ENCODE assay signal across 25 cellular contexts in genomic region chr19:7458675-7459074, GRCh38. TPM values are rescaled to one million over a fixed set of nuclear protein-coding genes. Genes with fewer than 3 reads are reported as not detected.
"Had no signal": no experiment of that assay in that cellular context is flagged by ENCODE, and none has a peak within 500 bp of the region (broad histone marks: within the 10 kb centered on the region; RNA-seq: fewer than 3 reads in every experiment).

No MANE protein-coding gene starts in this region.

- H3K27me3 ChIP-seq: hepatocyte, ovary, suprapubic skin, tibial artery, upper lobe of right lung had no signal

- H3K9me3 ChIP-seq: left ventricle myocardium inferior, ovary, prostate gland, suprapubic skin, thoracic aorta, tibial artery, upper lobe of right lung had no signal

- H3K4me3 ChIP-seq: hepatocyte, left ventricle myocardium inferior, lung, ovary, prostate gland, smooth muscle cell, suprapubic skin, thoracic aorta, tibial artery, upper lobe of right lung had no signal

- H3K4me3 Mint-ChIP-seq: mesothelial cell of epicardium; naive thymus-derived CD4-positive, alpha-beta T cell; natural killer cell treated with Interleukin-12 subunit alpha and Interleukin-12 subunit beta and Interleukin-15 and Interleukin-18, amount 100 ng/mL, for 72 hours; stimulated activated naive CD8-positive, alpha-beta T cell treated with anti-CD3 and anti-CD28 coated beads, Interleukin-15, Interleukin-2, amounts not matched to agents 100 ng/mL and 50 ng/mL, for 24 hours had no signal

- H3K4me1 ChIP-seq: left ventricle myocardium inferior, prostate gland, suprapubic skin, tibial artery, upper lobe of right lung had no signal

- H3K27ac ChIP-seq: hepatocyte, left ventricle myocardium inferior, ovary, prostate gland, suprapubic skin, thoracic aorta, tibial artery, upper lobe of right lung had no signal

- ATAC-seq: naive thymus-derived CD4-positive, alpha-beta T cell; natural killer cell treated with Interleukin-12 subunit alpha and Interleukin-12 subunit beta and Interleukin-15 and Interleukin-18, amount 100 ng/mL, for 72 hours; right cardiac atrium; upper lobe of right lung had no signal

- H3K36me3 ChIP-seq: ovary had no signal

- H3K4me2 ChIP-seq: hepatocyte, smooth muscle cell had no signal

- DNase-seq: islet precursor cell; left ventricle myocardium inferior; mesendoderm; naive thymus-derived CD4-positive, alpha-beta T cell; ovary; retina; right cardiac atrium; stimulated activated CD4-positive, alpha-beta T cell treated with anti-CD3 and anti-CD28 coated beads, Interleukin-1b, Interleukin-23, amount 100 ng/mL, for 48 hours; stimulated activated CD4-positive, alpha-beta T cell treated with anti-CD3 and anti-CD28 coated beads, Interleukin-2, amount 100 ng/mL, for 48 hours; stimulated activated CD4-positive, alpha-beta T cell treated with anti-CD3 and anti-CD28 coated beads, Interleukin-4, amount 100 ng/mL, for 4 hours; stimulated activated CD8-positive, alpha-beta memory T cell treated with anti-CD3 and anti-CD28 coated beads, Interleukin-4, amount 100 ng/mL, for 48 hours; stimulated activated naive CD4-positive, alpha-beta T cell; tibial artery; trophoblast cell; upper lobe of right lung had no signal

- FAIRE-seq: urothelium cell line had no signal

- H3K27ac Mint-ChIP-seq: mesothelial cell of epicardium; natural killer cell treated with Interleukin-12 subunit alpha and Interleukin-12 subunit beta and Interleukin-15 and Interleukin-18, amount 100 ng/mL, for 72 hours; stimulated activated naive CD8-positive, alpha-beta T cell treated with anti-CD3 and anti-CD28 coated beads, Interleukin-15, Interleukin-2, amounts not matched to agents 100 ng/mL and 50 ng/mL, for 24 hours had no signal

- H3K27me3 Mint-ChIP-seq: naive thymus-derived CD4-positive, alpha-beta T cell; natural killer cell treated with Interleukin-12 subunit alpha and Interleukin-12 subunit beta and Interleukin-15 and Interleukin-18, amount 100 ng/mL, for 72 hours; stimulated activated naive CD8-positive, alpha-beta T cell treated with anti-CD3 and anti-CD28 coated beads, Interleukin-15, Interleukin-2, amounts not matched to agents 100 ng/mL and 50 ng/mL, for 24 hours had no signal

- H3K4me1 Mint-ChIP-seq: mesothelial cell of epicardium had no signal

- H2AFZ ChIP-seq: hepatocyte had no signal

- H3K9me3 Mint-ChIP-seq: natural killer cell treated with Interleukin-12 subunit alpha and Interleukin-12 subunit beta and Interleukin-15 and Interleukin-18, amount 100 ng/mL, for 72 hours; stimulated activated naive CD8-positive, alpha-beta T cell treated with anti-CD3 and anti-CD28 coated beads, Interleukin-15, Interleukin-2, amounts not matched to agents 100 ng/mL and 50 ng/mL, for 24 hours had no signal

RNA-seq across cellular contexts. Expression of gene PEX11G, which starts 30.2 kb away (rescaled TPM):
- total RNA-seq: smooth muscle cell had no signal
